Comparison of ENCODE assay signal across 32 cellular contexts in the genomic region with DNA sequence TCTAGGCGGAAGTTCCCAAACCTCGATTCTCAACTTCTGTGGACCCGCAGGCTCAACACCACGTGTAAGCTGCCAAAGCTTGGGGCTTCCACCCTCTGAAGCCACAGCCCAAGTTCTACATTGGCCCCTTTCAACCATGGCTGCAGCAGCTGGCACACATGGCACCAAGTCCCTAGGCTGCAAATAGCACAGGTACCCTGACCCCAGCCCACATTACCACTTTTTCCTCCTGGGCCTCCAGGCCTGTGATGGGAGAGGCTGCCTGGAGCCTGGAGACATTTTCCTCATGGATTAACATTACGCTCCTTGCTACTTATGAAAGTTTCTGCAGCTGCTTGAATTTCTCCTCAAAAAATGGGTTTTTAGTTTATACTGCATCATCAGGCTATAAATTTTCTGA.
"Had no signal": no experiment of that assay in that cellular context is flagged by ENCODE, and none has a peak within 500 bp of the region (broad histone marks: within the 10 kb centered on the region; RNA-seq: fewer than 3 reads in every experiment).

No MANE protein-coding gene starts in this region.

- H3K27ac ChIP-seq: adrenal gland, ascending aorta, body of pancreas, brain microvascular endothelial cell, breast epithelium, cardiac muscle cell had no signal

- DNase-seq: activated effector memory CD4-positive, alpha-beta T cell treated with anti-CD3 and anti-CD28 coated beads, Interleukin-2, amount 50 U/mL, for 16 hours; activated effector memory CD4-positive, alpha-beta T cell treated with Interleukin-2 at 50 U/mL for 16 hours; activated gamma-delta T cell; activated gamma-delta T cell treated with Interleukin-2 at 50 U/mL for 16 hours; activated naive CD4-positive, alpha-beta T cell; activated naive CD4-positive, alpha-beta T cell treated with anti-CD3 and anti-CD28 coated beads for 36 hours; activated naive CD4-positive, alpha-beta T cell treated with anti-CD3 and anti-CD28 coated beads, Interleukin-2, amount 10 ng/mL, durations not matched to agents 7 days and 5 days; activated naive CD4-positive, alpha-beta T cell treated with anti-CD3 and anti-CD28 coated beads, Interleukin-2, amount 50 U/mL, for 16 hours; activated naive CD4-positive, alpha-beta T cell treated with Interleukin-2 at 50 U/mL for 16 hours; activated naive CD8-positive, alpha-beta T cell treated with anti-CD3 and anti-CD28 coated beads for 36 hours; activated naive CD8-positive, alpha-beta T cell treated with anti-CD3 and anti-CD28 coated beads, Interleukin-2, amount 10 ng/mL, durations not matched to agents 7 days and 5 days; activated naive CD8-positive, alpha-beta T cell treated with anti-CD3 and anti-CD28 coated beads, Interleukin-2, amount 50 U/mL, for 24 hours; activated T-cell treated with anti-CD3 and anti-CD28 coated beads, Interleukin-2, amount 50 U/mL, for 1 hour; activated T-cell treated with anti-CD3 and anti-CD28 coated beads, Interleukin-2, amount 50 U/mL, for 24 hours; activated T-cell treated with anti-CD3 and anti-CD28 coated beads, Interleukin-2, amount 50 U/mL, for 4 hours; activated T-cell treated with anti-CD3 and anti-CD28 coated beads, Interleukin-2, amount 50 U/mL, for 48 hours; activated T-cell treated with anti-CD3 and anti-CD28 coated beads, Interleukin-2, amount 50 U/mL, for 72 hours; adrenal gland; amniotic stem cell; amygdala; anterior cingulate cortex; aorta; body of pancreas; brain microvascular endothelial cell; caudate nucleus; central memory CD4-positive, alpha-beta T cell; cerebellar nuclear complex had no signal

- ATAC-seq: activated naive CD4-positive, alpha-beta T cell treated with anti-CD3 and anti-CD28 coated beads, Interleukin-2, amount 50 U/mL, for 72 hours; activated naive CD8-positive, alpha-beta T cell treated with anti-CD3 and anti-CD28 coated beads, Interleukin-2, amount 50 U/mL, for 24 hours; activated T-cell treated with anti-CD3 and anti-CD28 coated beads, Interleukin-2, amount 50 U/mL, for 4 hours; activated T-cell treated with anti-CD3 and anti-CD28 coated beads, Interleukin-2, amount 50 U/mL, for 72 hours; activated T-helper 17 cell treated with anti-CD3 and anti-CD28 coated beads, Interleukin-2, amount 50 U/mL, for 72 hours; body of pancreas had no signal

- H3K4me1 ChIP-seq: adrenal gland, ascending aorta, breast epithelium had no signal

- H3K9me3 ChIP-seq: adrenal gland, ascending aorta had no signal

- H3K36me3 ChIP-seq: adrenal gland, ascending aorta, brain microvascular endothelial cell, breast epithelium, cardiac muscle cell had no signal

- H3K4me3 ChIP-seq: adrenal gland, ascending aorta, body of pancreas, breast epithelium, cardiac muscle cell had no signal

- H3K27me3 ChIP-seq: adrenal gland, ascending aorta, body of pancreas, brain microvascular endothelial cell, breast epithelium, cardiac muscle cell had no signal
